Comparison of ENCODE assay signal across 16 cellular contexts in genomic region chr14:31410048-31410654, GRCh38. TPM values are rescaled to one million over a fixed set of nuclear protein-coding genes. Genes with fewer than 3 reads are reported as not detected.
DNase-seq lines count a peak whose midpoint lies in the region; ATAC-seq, FAIRE-seq and TF ChIP-seq lines count a peak whose summit lies in the region.
"Had no signal": no experiment of that assay in that cellular context is flagged by ENCODE, and none has a peak within 500 bp of the region (broad histone marks: within the 10 kb centered on the region; RNA-seq: fewer than 3 reads in every experiment).

No MANE protein-coding gene starts in this region.

- intact Hi-C loops in GM12878 (cut with micrococcal nuclease; ENCODE audit: unreplicated experiment) = no loop called here
- intact Hi-C loops in lower leg skin (cut with DNase I; ENCODE audit: low total_unique reads) = no loop called here
- intact Hi-C loops in activated CD4-positive, alpha-beta T cell treated with anti-CD3 and anti-CD28 coated beads for 36 hours (cut with DNase I, micrococcal nuclease) = no loop called here

- CTCF ChIA-PET in GM12878 (lab: Yijun Ruan, JAX) = no interaction called here
- CTCF ChIA-PET in activated CD4-positive, alpha-beta T cell treated with anti-CD3 and anti-CD28 coated beads for 36 hours (lab: Charles Lee) = interaction anchor here (1.0 to 1.6 kb wide), 2 partner anchors 11 to 40 kb away, joined by 5 to 6 read pairs; partner anchors contain the start of gene HEATR5A

- no peaks in the 10 kb centered on the region for H3K27me3 ChIP-seq in GM12878 (replicated peaks in 1 of 2; ENCODE audit: control insufficient read depth in 2 of 2, insufficient read depth in 2 of 2, low read length in 1 of 2)
- H3K27me3 ChIP-seq: adrenal gland, hepatocyte had no signal

- H4K20me1 ChIP-seq in GM12878 (ENCODE audit: control insufficient read depth, insufficient read depth) = no peaks in the 10 kb centered on the region

- H3K4me1 ChIP-seq in GM12878 (ENCODE audit: control insufficient read depth, insufficient read depth, low read length) = no peaks in the 10 kb centered on the region; the same call in 1 of the 2 replicates

- H3K27me3 Mint-ChIP-seq in stimulated activated memory B cell treated with anti-CD40 and anti-IgM and Interleukin-4, amounts not matched to agents 10 μg/mL and 1 μg/mL and 100 μg/mL, for 72 hours = no peaks in the 10 kb centered on the region
- no peaks in the 10 kb centered on the region for H3K27me3 Mint-ChIP-seq in activated CD4-positive, alpha-beta T cell treated with anti-CD3 and anti-CD28 coated beads for 36 hours
- H3K27me3 Mint-ChIP-seq: stimulated activated naive CD8-positive, alpha-beta T cell treated with anti-CD3 and anti-CD28 coated beads, Interleukin-15, Interleukin-2, amounts not matched to agents 100 ng/mL and 50 ng/mL, for 24 hours had no signal

- TF ChIP-seq POLR2A in GM12878 (IDR thresholded peaks at IDR 0.05; ENCODE audit: low read depth, low read length) = no peak
- TF ChIP-seq POLR2A in lower leg skin (IDR thresholded peaks at IDR 0.05) = no peak

- H3K9me3 ChIP-seq in GM12878 (replicated peaks; ENCODE audit: control insufficient read depth, insufficient read depth, low read length) = no peaks in the 10 kb centered on the region
- H3K9me3 ChIP-seq: adrenal gland had no signal

- SMC1A ChIA-PET in GM12878 (lab: Charles Lee; ENCODE audit: uncharacterized antibody, unreplicated experiment) = interaction anchor here (1.2 to 1.5 kb wide), 3 partner anchors 8 to 34 kb away, joined by 3 to 5 read pairs (median 4); partner anchors contain the start of gene HEATR5A

- peak overlapping the region; percentile 13; the same call in 1 of the 2 replicates for H3K27ac ChIP-seq in GM12878 (ENCODE audit: control insufficient read depth, insufficient read depth)
- H3K27ac ChIP-seq: adrenal gland, hepatocyte had no signal

- H3K36me3 Mint-ChIP-seq in stimulated activated memory B cell treated with anti-CD40 and anti-IgM and Interleukin-4, amounts not matched to agents 10 μg/mL and 1 μg/mL and 100 μg/mL, for 72 hours = no peaks in the 10 kb centered on the region
- H3K36me3 Mint-ChIP-seq in activated CD4-positive, alpha-beta T cell treated with anti-CD3 and anti-CD28 coated beads for 36 hours (ENCODE audit: low read depth) = no peaks in the 10 kb centered on the region

- peak overlapping the region; percentile 72 for H3K4me3 Mint-ChIP-seq in stimulated activated memory B cell treated with anti-CD40 and anti-IgM and Interleukin-4, amounts not matched to agents 10 μg/mL and 1 μg/mL and 100 μg/mL, for 72 hours
- no peak overlapping the region for H3K4me3 Mint-ChIP-seq in activated CD4-positive, alpha-beta T cell treated with anti-CD3 and anti-CD28 coated beads for 36 hours
- H3K4me3 Mint-ChIP-seq: stimulated activated naive CD8-positive, alpha-beta T cell treated with anti-CD3 and anti-CD28 coated beads, Interleukin-15, Interleukin-2, amounts not matched to agents 100 ng/mL and 50 ng/mL, for 24 hours had no signal

- peak overlapping the region; percentile 84 for H3K27ac Mint-ChIP-seq in stimulated activated memory B cell treated with anti-CD40 and anti-IgM and Interleukin-4, amounts not matched to agents 10 μg/mL and 1 μg/mL and 100 μg/mL, for 72 hours
- no peak overlapping the region for H3K27ac Mint-ChIP-seq in activated CD4-positive, alpha-beta T cell treated with anti-CD3 and anti-CD28 coated beads for 36 hours
- H3K27ac Mint-ChIP-seq: stimulated activated naive CD8-positive, alpha-beta T cell treated with anti-CD3 and anti-CD28 coated beads, Interleukin-15, Interleukin-2, amounts not matched to agents 100 ng/mL and 50 ng/mL, for 24 hours had no signal

- RAD21 ChIA-PET in GM12878 (lab: Charles Lee; ENCODE audit: unreplicated experiment) = interaction anchor here (1.5 to 2.1 kb wide), 2 partner anchors 9 to 11 kb away, joined by 4 to 11 read pairs; partner anchors contain the start of gene HEATR5A

- TF ChIP-seq RAD21 in GM12878 (IDR thresholded peaks at IDR 0.05; ENCODE audit: insufficient read depth, low read depth, low read length) = no peak

- no peaks in the 10 kb centered on the region for H3K9me3 Mint-ChIP-seq in stimulated activated memory B cell treated with anti-CD40 and anti-IgM and Interleukin-4, amounts not matched to agents 10 μg/mL and 1 μg/mL and 100 μg/mL, for 72 hours
- H3K9me3 Mint-ChIP-seq in activated CD4-positive, alpha-beta T cell treated with anti-CD3 and anti-CD28 coated beads for 36 hours (ENCODE audit: low read depth) = no peaks in the 10 kb centered on the region
- H3K9me3 Mint-ChIP-seq: stimulated activated naive CD8-positive, alpha-beta T cell treated with anti-CD3 and anti-CD28 coated beads, Interleukin-15, Interleukin-2, amounts not matched to agents 100 ng/mL and 50 ng/mL, for 24 hours had no signal

- H3K4me3 ChIP-seq in GM12878 (peak overlapping the region; percentile 25; the same call in 1 of the 2 replicates), lower leg skin (ENCODE audit: low read depth, poor library complexity, severe bottlenecking) (no peak overlapping the region)
- H3K4me3 ChIP-seq: adrenal gland, hepatocyte had no signal

- peaks cover 28% of the 10 kb centered on the region for H3K4me1 Mint-ChIP-seq in stimulated activated memory B cell treated with anti-CD40 and anti-IgM and Interleukin-4, amounts not matched to agents 10 μg/mL and 1 μg/mL and 100 μg/mL, for 72 hours
- peaks cover 11% of the 10 kb centered on the region for H3K4me1 Mint-ChIP-seq in activated CD4-positive, alpha-beta T cell treated with anti-CD3 and anti-CD28 coated beads for 36 hours

- peak overlapping the region; percentile 37; the same call in 1 of the 2 replicates for H3K9ac ChIP-seq in GM12878 (ENCODE audit: control insufficient read depth, insufficient read depth, low read length)

- H3K4me2 ChIP-seq in GM12878 (ENCODE audit: control insufficient read depth, insufficient read depth) = peak overlapping the region; percentile 26; the same call in 1 of the 2 replicates

- 6% methylated on average over 3 of the region's 3 CpGs for WGBS in GM12878 (ENCODE audit: insufficient coverage, insufficient replicate concordance, low lambda C conversion rate, missing lambda C conversion rate)
- 79 to 81% methylated on average over 3 of the region's 3 CpGs for WGBS in lower leg skin, 2 donors

- no peak for TF ChIP-seq EP300 in GM12878 (IDR thresholded peaks at IDR 0.05; ENCODE audit: borderline replicate concordance in 1 of 2, control insufficient read depth in 1 of 2, low read depth in 2 of 2, low read length in 2 of 2)

- ATAC-seq in GM19351 (IDR thresholded peaks at IDR 0.05; ENCODE audit: unreplicated experiment) (peak; percentile 57), GM12878 (peak; percentile 76)
- ATAC-seq in stimulated activated memory B cell treated with anti-CD40 and anti-IgM and Interleukin-4, amounts not matched to agents 10 μg/mL and 1 μg/mL and 100 μg/mL, for 72 hours = no peak
- no peak for ATAC-seq in activated CD4-positive, alpha-beta T cell treated with anti-CD3 and anti-CD28 coated beads for 36 hours
- ATAC-seq: left cardiac atrium, sciatic nerve had no signal

- no peak for FAIRE-seq in GM12878 (lab: Jason Lieb, UNC)

- in situ Hi-C loops in GM12878 (cut with MboI) = no loop called here

- H3K36me3 ChIP-seq in GM12878 (ENCODE audit: control insufficient read depth in 2 of 2, insufficient read depth in 2 of 2, low read length in 1 of 2) = no peaks in the 10 kb centered on the region
- H3K36me3 ChIP-seq: adrenal gland had no signal

- H3K79me2 ChIP-seq in GM12878 (ENCODE audit: control insufficient read depth, insufficient read depth, low read length) = no peaks in the 10 kb centered on the region

- no peak for TF ChIP-seq CTCF in GM12878 (IDR thresholded peaks at IDR 0.05 in 2 of 3, conservative IDR thresholded peaks at IDR 0.05 in 1 of 3; ENCODE audit: control insufficient read depth in 2 of 3, extremely low read depth in 1 of 3, insufficient read depth in 1 of 3, low read depth in 3 of 3, low read length in 3 of 3)
- TF ChIP-seq CTCF in lower leg skin (IDR thresholded peaks at IDR 0.05) = no peak

- DNase-seq in NOMO-1 (lab: John Stamatoyannopoulos, UW; ENCODE audit: unreplicated experiment in 2 of 2) (peak; percentile 90), GM12878 (ENCODE audit: low read depth, low spot score) (no peak), lower leg skin (ENCODE audit: low spot score in 2 of 2) (no peak), superior temporal gyrus (ENCODE audit: extremely low spot score) (no peak), iPS-NIHi11 (ENCODE audit: low spot score) (no peak)
- DNase-seq in activated CD4-positive, alpha-beta T cell treated with anti-CD3 and anti-CD28 coated beads for 36 hours = no peak
- DNase-seq: activated CD4-positive, alpha-beta T cell treated with anti-CD3 and anti-CD28 coated beads, Interleukin-2, amount 50 U/mL, for 1 hour; activated T-cell treated with anti-CD3 and anti-CD28 coated beads, Interleukin-2, amount 50 U/mL, for 48 hours; adrenal gland; HCEC 1CT; left cardiac atrium had no signal

- BruUV-seq in GM12878 (replicated peaks; lab: Mats Ljungman, UMichigan) = no TSS peak

- peak overlapping the region; percentile 78 for H2AFZ ChIP-seq in GM12878 (ENCODE audit: control insufficient read depth, low read depth, low read length)
- H2AFZ ChIP-seq: hepatocyte had no signal

- POLR2A ChIA-PET in GM12878 (lab: Charles Lee) = interaction anchor here (1.9 kb wide), 1 partner anchor 10 kb away, joined by 12 read pairs; the partner anchor contains the start of gene HEATR5A
- POLR2A ChIA-PET in activated CD4-positive, alpha-beta T cell treated with anti-CD3 and anti-CD28 coated beads for 36 hours (lab: Charles Lee) = no interaction called here

RNA-seq across cellular contexts. Expression of gene HEATR5A, which starts 10.2 kb away (rescaled TPM):
- total RNA-seq in GM12878 (2013; cell fraction: nucleolus; rRNA removed) = 24.3 and 36.7 TPM in 2 replicates
- total RNA-seq in GM12878 (2014; rRNA removed) (9.3 and 11.5 TPM in 2 replicates), GM12878 (2014; rRNA removed; fragmentation: Illumina TruSeq; extraction: Trizol) (9.7 and 10.1 TPM in 2 replicates), GM12878 (2021) (11.6 and 13.4 TPM in 2 replicates), lower leg skin (10 to 100 TPM in 2 of 4 donors, 1 to 10 TPM in 2; 7.3 to 11.6 (median 9.8) TPM)
- 4.7 TPM for polyA plus RNA-seq in GM12878 (2011; ENCODE audit: low read depth)
- polyA plus RNA-seq in GM12878 (2011; rRNA removed) (14.2 and 19.6 TPM in 2 replicates), GM12878 (2014; fragmentation: Illumina TruSeq; extraction: Trizol) (6.6 and 8.8 TPM in 2 replicates), GM12878 (2014; fragmentation: Nextera tagmentation; extraction: Ambion mirVana) (10 to 100 TPM; 25.4 to 37.1 TPM), GM12878 (2014; rRNA removed) (4.7 and 5.1 TPM in 2 replicates), GM12878 (2016; fragmentation: Nextera tagmentation; extraction: Ambion mirVana) (10 to 100 TPM; 19.2 to 20.9 TPM)
- 6.5 and 6.7 TPM in 2 replicates for polyA plus RNA-seq in GM12878 (2011; cell fraction: cytosol; rRNA removed)
- polyA plus RNA-seq in GM12878 (2011; cell fraction: nucleus; rRNA removed) = 5.0 and 6.2 TPM in 2 replicates
- 4.2 and 6.6 TPM in 2 replicates for polyA plus RNA-seq in GM12878 (2012)
- polyA minus RNA-seq in GM12878 (2011; rRNA and poly(A)+ RNA removed) = 18.8 and 22.4 TPM in 2 replicates
- polyA minus RNA-seq in GM12878 (2011; cell fraction: cytosol; rRNA and poly(A)+ RNA removed) = 5.7 and 5.9 TPM in 2 replicates
- 6.8 and 16.1 TPM in 2 replicates for polyA minus RNA-seq in GM12878 (2011; cell fraction: nucleus; rRNA and poly(A)+ RNA removed)
- 1 to 10 TPM; 8.5 to 9.4 TPM for total RNA-seq in activated CD4-positive, alpha-beta T cell treated with anti-CD3 and anti-CD28 coated beads for 36 hours

RNA-seq across cellular contexts. Expression of gene DTD2, which starts 47.2 kb away (rescaled TPM):
- total RNA-seq in GM12878 (2013; cell fraction: nucleolus; rRNA removed) = 24.6 and 25.6 TPM in 2 replicates
- total RNA-seq in GM12878 (2014; rRNA removed) = 32.8 and 35.9 TPM in 2 replicates
- 20.2 and 20.8 TPM in 2 replicates for total RNA-seq in GM12878 (2014; rRNA removed; fragmentation: Illumina TruSeq; extraction: Trizol)
- total RNA-seq in GM12878 (2021) = 22.2 and 22.7 TPM in 2 replicates
- 4.9 TPM for polyA plus RNA-seq in GM12878 (2011; ENCODE audit: low read depth)
- polyA plus RNA-seq in GM12878 (2011; rRNA removed) = 15.7 and 23.3 TPM in 2 replicates
- 14.6 and 15.1 TPM in 2 replicates for polyA plus RNA-seq in GM12878 (2011; cell fraction: cytosol; rRNA removed)
- polyA plus RNA-seq in GM12878 (2011; cell fraction: nucleus; rRNA removed) = 3.1 and 5.3 TPM in 2 replicates
- 9.0 and 9.2 TPM in 2 replicates for polyA plus RNA-seq in GM12878 (2012)
- polyA plus RNA-seq in GM12878 (2014; fragmentation: Illumina TruSeq; extraction: Trizol) = 16.2 and 18.5 TPM in 2 replicates
- 1 to 10 TPM; 4.5 to 5.4 TPM for polyA plus RNA-seq in GM12878 (2014; fragmentation: Nextera tagmentation; extraction: Ambion mirVana)
- 23.3 and 26.0 TPM in 2 replicates for polyA plus RNA-seq in GM12878 (2014; rRNA removed)
- polyA plus RNA-seq in GM12878 (2016; fragmentation: Nextera tagmentation; extraction: Ambion mirVana) = 10 to 100 TPM; 12.3 to 12.4 TPM
- polyA minus RNA-seq in GM12878 (2011; rRNA and poly(A)+ RNA removed) = 11.0 and 15.7 TPM in 2 replicates
- polyA minus RNA-seq in GM12878 (2011; cell fraction: cytosol; rRNA and poly(A)+ RNA removed) = 7.8 and 13.9 TPM in 2 replicates
- 8.3 and 13.9 TPM in 2 replicates for polyA minus RNA-seq in GM12878 (2011; cell fraction: nucleus; rRNA and poly(A)+ RNA removed)
- total RNA-seq in lower leg skin = 10 to 100 TPM; 14.2 to 26.8 (median 20.8) TPM
- total RNA-seq in activated CD4-positive, alpha-beta T cell treated with anti-CD3 and anti-CD28 coated beads for 36 hours = 10 to 100 TPM; 17.5 to 21.6 TPM

Comparison
In these comparisons a context has a peak if more than half of its experiments do, and no peak if none do; other contexts are left out.
1. ATAC-seq: peak in GM19351 (single experiment) and GM12878 (single experiment); none in stimulated activated memory B cell treated with anti-CD40 and anti-IgM and Interleukin-4, amounts not matched to agents 10 μg/mL and 1 μg/mL and 100 μg/mL, for 72 hours (single experiment) and activated CD4-positive, alpha-beta T cell treated with anti-CD3 and anti-CD28 coated beads for 36 hours (single experiment).
2. DNase-seq: peak in NOMO-1 (2 of 2); none in GM12878 (single experiment), lower leg skin (0 of 2), superior temporal gyrus (single experiment), activated CD4-positive, alpha-beta T cell treated with anti-CD3 and anti-CD28 coated beads for 36 hours (single experiment) and iPS-NIHi11 (single experiment).